Comparison of ENCODE assay signal across 5 cellular contexts in the genomic region with DNA sequence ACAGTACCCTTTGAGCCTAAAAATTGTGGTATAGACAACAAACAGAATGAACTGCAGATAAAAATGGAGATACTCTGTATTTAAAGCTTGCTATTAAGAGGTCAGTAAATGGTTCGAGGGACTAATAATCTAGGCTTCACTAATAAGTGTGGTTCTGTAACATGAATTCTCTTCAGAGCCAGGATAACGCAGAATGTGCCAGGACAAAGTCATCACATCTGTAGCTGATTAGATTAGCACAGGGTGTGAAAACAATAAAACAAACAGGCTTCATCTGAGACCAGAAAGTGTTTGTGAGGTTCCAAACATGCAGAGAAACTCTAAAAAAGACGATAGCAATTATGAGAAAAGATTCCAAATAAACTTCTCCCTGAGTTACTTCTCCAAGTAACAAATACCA.
"Had no signal": no experiment of that assay in that cellular context is flagged by ENCODE, and none has a peak within 500 bp of the region (broad histone marks: within the 10 kb centered on the region; RNA-seq: fewer than 3 reads in every experiment).

No MANE protein-coding gene starts in this region.

- H3K4me1 Mint-ChIP-seq: IgD-negative memory B cell had no signal

- H3K4me3 Mint-ChIP-seq: IgD-negative memory B cell had no signal

- ATAC-seq: HepG2, K562 had no signal

- DNase-seq: IMR-90 had no signal

- H3K27ac ChIP-seq: HL-60 had no signal

- H3K27ac Mint-ChIP-seq: IgD-negative memory B cell had no signal

- H3K4me3 ChIP-seq: K562 had no signal

- H3K27me3 Mint-ChIP-seq: IgD-negative memory B cell had no signal
